Comparison of ENCODE assay signal across 26 cellular contexts in genomic region chr16:84471316-84471715, GRCh38. TPM values are rescaled to one million over a fixed set of nuclear protein-coding genes. Genes with fewer than 3 reads are reported as not detected.
A peak's percentile ranks its signal among the peaks of the same experiment; 100 is the strongest.
DNase-seq lines count a peak whose midpoint lies in the region; ATAC-seq and TF ChIP-seq lines count a peak whose summit lies in the region.
"Had no signal": no experiment of that assay in that cellular context is flagged by ENCODE, and none has a peak within 500 bp of the region (broad histone marks: within the 10 kb centered on the region; RNA-seq: fewer than 3 reads in every experiment).

No MANE protein-coding gene starts in this region.

- POLR2A ChIA-PET in WTC11 (lab: Charles Lee) = no interaction called here

- no peak overlapping the region for H3K4me3 Mint-ChIP-seq in chondrocyte (ENCODE audit: unreplicated experiment)
- H3K4me3 Mint-ChIP-seq in WTC11 = no peak overlapping the region
- H3K4me3 Mint-ChIP-seq: CD4-positive, alpha-beta memory T cell; IgD-negative memory B cell had no signal

- H3K36me3 Mint-ChIP-seq in chondrocyte (ENCODE audit: low read depth) (peaks cover 29% of the 10 kb centered on the region), WTC11 (peaks cover 53% of the 10 kb centered on the region)

- no peak overlapping the region for H3K27ac ChIP-seq in substantia nigra (ENCODE audit: low read depth, low read length, poor library complexity, severe bottlenecking)
- H3K27ac ChIP-seq: HL-60, KMS-11, SJCRH30 had no signal

- no peak overlapping the region for H3K27ac Mint-ChIP-seq in chondrocyte (ENCODE audit: unreplicated experiment)
- H3K27ac Mint-ChIP-seq in WTC11 = no peak overlapping the region
- H3K27ac Mint-ChIP-seq: CD4-positive, alpha-beta memory T cell; IgD-negative memory B cell had no signal

- H3K27me3 Mint-ChIP-seq in chondrocyte (ENCODE audit: low read depth) (no peaks in the 10 kb centered on the region), WTC11 (ENCODE audit: low read depth) (no peaks in the 10 kb centered on the region)
- H3K27me3 Mint-ChIP-seq: CD4-positive, alpha-beta memory T cell; IgD-negative memory B cell had no signal

- no peak for TF ChIP-seq CTCF in chondrocyte (IDR thresholded peaks at IDR 0.05)
- TF ChIP-seq CTCF in WTC11 (IDR thresholded peaks at IDR 0.05) = no peak

- H3K9me3 Mint-ChIP-seq in chondrocyte (ENCODE audit: low read depth) (peaks cover 14% of the 10 kb centered on the region), WTC11 (peaks cover 48% of the 10 kb centered on the region)

- DNase-seq in activated effector memory CD4-positive, alpha-beta T cell treated with anti-CD3 and anti-CD28 coated beads, Interleukin-2, amount 50 U/mL, for 16 hours = peak; percentile 55
- no peak for DNase-seq in activated effector memory CD4-positive, alpha-beta T cell treated with Interleukin-2 at 50 U/mL for 16 hours
- peak; percentile 16 for DNase-seq in D341Med (ENCODE audit: low spot score)
- peak; percentile 52 for DNase-seq in chondrocyte (ENCODE audit: low spot score)
- peak; percentile 61 for DNase-seq in posterior vena cava (ENCODE audit: low spot score)
- no peak for DNase-seq in WTC11 (ENCODE audit: low spot score)
- no peak for DNase-seq in midbrain (lab: John Stamatoyannopoulos, UW)
- no peak for DNase-seq in substantia nigra (lab: John Stamatoyannopoulos, UW)
- DNase-seq: C1 segment of cervical spinal cord; Caco-2; CD4-positive, alpha-beta memory T cell; DMS 273 treated with DMSO at 0.1 percent for 48 hours; DMS79 treated with DMSO at 0.1 percent for 48 hours; GF-D8; MM.1S; NCI-H1694; NCI-H2029 treated with DMSO at 0.1 percent for 48 hours; NCI-H446 treated with DMSO at 0.1 percent for 48 hours; NCI-H526; NCI-H82; NK-92 treated with Interleukin-12 subunit alpha and Interleukin-12 subunit beta, amount 100 ng/mL, for 24 hours; PC-3; SJCRH30 had no signal

- intact Hi-C loops in posterior vena cava (cut with DNase I) = no loop called here

- H3K4me1 Mint-ChIP-seq in chondrocyte (ENCODE audit: low read depth) (no peaks in the 10 kb centered on the region), WTC11 (no peaks in the 10 kb centered on the region)
- H3K4me1 Mint-ChIP-seq: IgD-negative memory B cell had no signal

- CTCF ChIA-PET in WTC11 (lab: Charles Lee) = no interaction called here

- ATAC-seq in WTC11 = no peak
- ATAC-seq: PC-3 had no signal

TF ChIP-seq in WTC11, 78 proteins besides CTCF, POLR2A, EP300 and RAD21:
- TF ChIP-seq ZNF121 (CRISPR knock-in tag; IDR thresholded peaks at IDR 0.05) = no peak
- no peak for TF ChIP-seq KAT7 (CRISPR knock-in tag; IDR thresholded peaks at IDR 0.05; ENCODE audit: borderline replicate concordance)
- no peak for TF ChIP-seq ZSCAN18 (CRISPR knock-in tag; IDR thresholded peaks at IDR 0.05)
- TF ChIP-seq TP53 (CRISPR knock-in tag; IDR thresholded peaks at IDR 0.05) = no peak
- no peak for TF ChIP-seq TEAD1 (CRISPR knock-in tag; IDR thresholded peaks at IDR 0.05)

RNA-seq across cellular contexts. Expression of gene MEAK7, which starts 33.1 kb away (rescaled TPM):
- total RNA-seq in chondrocyte (21.0 to 27.9 TPM (median 26.8 TPM) in 3 replicates), posterior vena cava (10 to 100 TPM; 14.0 to 16.7 TPM), WTC11 (2021) (14.4 to 16.7 TPM (median 15.3 TPM) in 3 replicates)

Comparison
In these comparisons a context has a peak if more than half of its experiments do, and no peak if none do; other contexts are left out.
1. DNase-seq: peak in activated effector memory CD4-positive, alpha-beta T cell treated with anti-CD3 and anti-CD28 coated beads, Interleukin-2, amount 50 U/mL, for 16 hours (single experiment), D341Med (single experiment), chondrocyte (single experiment) and posterior vena cava (single experiment); none in activated effector memory CD4-positive, alpha-beta T cell treated with Interleukin-2 at 50 U/mL for 16 hours (single experiment), WTC11 (single experiment), midbrain (single experiment) and substantia nigra (0 of 49).